Comparison of ENCODE assay signal across 16 cellular contexts in genomic region chr12:132602578-132603239, GRCh38. TPM values are rescaled to one million over a fixed set of nuclear protein-coding genes. Genes with fewer than 3 reads are reported as not detected.
DNase-seq lines count a peak whose midpoint lies in the region; ATAC-seq and TF ChIP-seq lines count a peak whose summit lies in the region.
"Had no signal": no experiment of that assay in that cellular context is flagged by ENCODE, and none has a peak within 500 bp of the region (broad histone marks: within the 10 kb centered on the region; RNA-seq: fewer than 3 reads in every experiment).

No MANE protein-coding gene starts in this region.

- H3K4ac ChIP-seq in mesendoderm (ENCODE audit: low read depth, low read length) = no peak overlapping the region

- H3K23ac ChIP-seq in mesendoderm (ENCODE audit: low read length) = no peak overlapping the region

- DNase-seq in WERI-Rb-1 = peak; percentile 57
- peak; percentile 42 for DNase-seq in epithelial cell of proximal tubule (ENCODE audit: low read depth)
- no peak for DNase-seq in mesendoderm
- no peak for DNase-seq in suprapubic skin (ENCODE audit: low spot score in 2 of 2)
- no peak for DNase-seq in DMS79 treated with DMSO at 0.1 percent for 48 hours (lab: John Stamatoyannopoulos, UW)
- no peak for DNase-seq in activated T-cell treated with anti-CD3 and anti-CD28 coated beads, Interleukin-2, amount 50 U/mL, for 1 hour
- DNase-seq in KBM-7 = no peak
- DNase-seq: activated CD4-positive, alpha-beta memory T cell treated with anti-CD3 and anti-CD28 coated beads, Interleukin-2, amount 10 ng/mL, durations not matched to agents 7 days and 5 days; activated effector memory CD4-positive, alpha-beta T cell treated with anti-CD3 and anti-CD28 coated beads, Interleukin-2, amount 50 U/mL, for 16 hours; CD4-positive, CD25-positive, alpha-beta regulatory T cell; NCI-H187; NCI-H82; stimulated activated naive CD8-positive, alpha-beta T cell treated with anti-CD3 and anti-CD28 coated beads, Interleukin-15, Interleukin-2, amounts not matched to agents 100 U/mL and 50 U/mL, for 24 hours had no signal

- H4K8ac ChIP-seq in mesendoderm (ENCODE audit: low read depth, low read length) = no peak overlapping the region

- no peak for TF ChIP-seq EP300 in suprapubic skin (IDR thresholded peaks at IDR 0.05)

- in situ Hi-C loops in KBM-7 (cut with MboI; ENCODE audit: low pct_unique_long_range_greater_than_20kb, low sequenced_read_pairs) = no loop called here

- no peak overlapping the region for H3K4me2 ChIP-seq in mesendoderm (ENCODE audit: low read length)

- no peaks in the 10 kb centered on the region for H3K36me3 ChIP-seq in WERI-Rb-1
- no peaks in the 10 kb centered on the region for H3K36me3 ChIP-seq in mesendoderm (ENCODE audit: control insufficient read depth, insufficient read depth, low read length)
- no peaks in the 10 kb centered on the region for H3K36me3 ChIP-seq in suprapubic skin

- no CpG with 5 or more reads among the region's 29 CpGs for WGBS in mesendoderm (ENCODE audit: extremely low coverage, insufficient coverage, low lambda C conversion rate)
- 51% methylated on average over 24 of the region's 29 CpGs for WGBS in suprapubic skin

- no peaks in the 10 kb centered on the region for H3K4me1 ChIP-seq in mesendoderm (ENCODE audit: control insufficient read depth, low read depth, low read length)
- H3K4me1 ChIP-seq in suprapubic skin = peaks cover 28% of the 10 kb centered on the region

- ATAC-seq in HG02759 (IDR thresholded peaks at IDR 0.05; ENCODE audit: unreplicated experiment) = no peak
- ATAC-seq: stimulated activated naive CD8-positive, alpha-beta T cell treated with anti-CD3 and anti-CD28 coated beads, Interleukin-15, Interleukin-2, amounts not matched to agents 100 U/mL and 50 U/mL, for 24 hours had no signal

- TF ChIP-seq CTCF in WERI-Rb-1 (IDR thresholded peaks at IDR 0.05; ENCODE audit: low read depth, low read length) = no peak
- TF ChIP-seq CTCF in epithelial cell of proximal tubule (conservative IDR thresholded peaks at IDR 0.05; ENCODE audit: low read depth, low read length) = no peak
- TF ChIP-seq CTCF in suprapubic skin (IDR thresholded peaks at IDR 0.05) = no peak

- no peak overlapping the region for H2BK120ac ChIP-seq in mesendoderm (ENCODE audit: low read depth, low read length)

- H3K4me3 ChIP-seq in WERI-Rb-1 (ENCODE audit: low read depth, low read length) (no peak overlapping the region), epithelial cell of proximal tubule (ENCODE audit: low read depth, low read length) (no peak overlapping the region), mesendoderm (ENCODE audit: low read length) (no peak overlapping the region), suprapubic skin (peak overlapping the region; percentile 32)

- no peak overlapping the region for H2BK5ac ChIP-seq in mesendoderm (ENCODE audit: low read length)

- H3K56ac ChIP-seq in mesendoderm (ENCODE audit: low read length) = peak overlapping the region; percentile 25

- no peaks in the 10 kb centered on the region for H3K79me2 ChIP-seq in mesendoderm (ENCODE audit: control insufficient read depth, insufficient read depth, low read length)

- no peak overlapping the region for H2AK5ac ChIP-seq in mesendoderm (ENCODE audit: low read length)

- H3K9me3 ChIP-seq in WERI-Rb-1 (ENCODE audit: severe bottlenecking) (no peaks in the 10 kb centered on the region), suprapubic skin (no peaks in the 10 kb centered on the region)

- H3K27ac ChIP-seq in WERI-Rb-1 = peak overlapping the region; percentile 16; the same call in 1 of the 2 replicates
- no peak overlapping the region for H3K27ac ChIP-seq in mesendoderm (ENCODE audit: low read depth, low read length)
- H3K27ac ChIP-seq in suprapubic skin = peak overlapping the region; percentile 46

- H3K79me1 ChIP-seq in mesendoderm (ENCODE audit: low read length) = no peaks in the 10 kb centered on the region

- H2BK15ac ChIP-seq in mesendoderm (replicated peaks; ENCODE audit: low read depth) = no peak overlapping the region

- no peak overlapping the region for H3K9ac ChIP-seq in mesendoderm (ENCODE audit: low read length)

- H3K18ac ChIP-seq in mesendoderm (ENCODE audit: low read length) = no peak overlapping the region

- H4K5ac ChIP-seq in mesendoderm (ENCODE audit: low read length) = no peak overlapping the region

- H3K27me3 ChIP-seq in WERI-Rb-1 (ENCODE audit: insufficient read depth, low read depth, severe bottlenecking) (no peaks in the 10 kb centered on the region), mesendoderm (ENCODE audit: insufficient read depth, low read length, poor library complexity) (no peaks in the 10 kb centered on the region), suprapubic skin (peaks cover 65% of the 10 kb centered on the region)

- no peak for TF ChIP-seq POLR2A in suprapubic skin (IDR thresholded peaks at IDR 0.05)

RNA-seq across cellular contexts. Expression of gene LRCOL1, which starts 7.7 kb away (rescaled TPM):
- total RNA-seq in epithelial cell of proximal tubule = not detected in 2 replicates
- not detected for polyA plus RNA-seq in mesendoderm (2013, experiment 1 of 2)
- not detected for polyA plus RNA-seq in mesendoderm (2013, experiment 2 of 2)
- not detected for total RNA-seq in suprapubic skin
- total RNA-seq: activated CD4-positive, alpha-beta memory T cell treated with anti-CD3 and anti-CD28 coated beads, Interleukin-2, amount 10 ng/mL, durations not matched to agents 7 days and 5 days; CD4-positive, CD25-positive, alpha-beta regulatory T cell; H4; mononuclear cell had no signal
- polyA plus RNA-seq: CD4-positive, CD25-positive, alpha-beta regulatory T cell had no signal

RNA-seq across cellular contexts. Expression of gene P2RX2, which starts 15.9 kb away (rescaled TPM):
- total RNA-seq in epithelial cell of proximal tubule = not detected in 2 replicates
- 0.24 TPM for polyA plus RNA-seq in mesendoderm (2013, experiment 1 of 2)
- polyA plus RNA-seq in mesendoderm (2013, experiment 2 of 2) = 0.24 TPM
- not detected for total RNA-seq in suprapubic skin
- total RNA-seq: activated CD4-positive, alpha-beta memory T cell treated with anti-CD3 and anti-CD28 coated beads, Interleukin-2, amount 10 ng/mL, durations not matched to agents 7 days and 5 days; CD4-positive, CD25-positive, alpha-beta regulatory T cell; H4 had no signal
- polyA plus RNA-seq: CD4-positive, CD25-positive, alpha-beta regulatory T cell had no signal

Comparison
In these comparisons a context has a peak if more than half of its experiments do, and no peak if none do; other contexts are left out.
1. DNase-seq: peak in WERI-Rb-1 (single experiment) and epithelial cell of proximal tubule (single experiment); none in mesendoderm (single experiment), suprapubic skin (0 of 2), DMS79 treated with DMSO at 0.1 percent for 48 hours (single experiment), activated T-cell treated with anti-CD3 and anti-CD28 coated beads, Interleukin-2, amount 50 U/mL, for 1 hour (single experiment) and KBM-7 (single experiment).